Comparison of ENCODE assay signal across 14 cellular contexts in genomic region chr15:41024141-41024540, GRCh38.
DNase-seq lines count a peak whose midpoint lies in the region; ATAC-seq and TF ChIP-seq lines count a peak whose summit lies in the region.
"Had no signal": no experiment of that assay in that cellular context is flagged by ENCODE, and none has a peak within 500 bp of the region (broad histone marks: within the 10 kb centered on the region; RNA-seq: fewer than 3 reads in every experiment).

No MANE protein-coding gene starts in this region.

- ATAC-seq in omental fat pad (ENCODE audit: low FRiP score): peak; percentile 62
- ATAC-seq in PC-3: no peak

- intact Hi-C loops in PC-3 (cut with micrococcal nuclease): loop anchor here (10.0 kb wide), 1 partner anchor 161 kb away; no protein-coding TSS in a partner anchor
- intact Hi-C loops in activated T-helper 2 cell treated with anti-CD3 and anti-CD28 coated beads, Interferon-gamma antibody, Interleukin-2, Interleukin-4, amounts not matched to agents 10 μg/mL and 5 μg/mL and 100 μg/mL, durations not matched to agents 14 hours and 24 hours and 36 hours (cut with micrococcal nuclease): loop anchor here (10.0 kb wide), 1 partner anchor 161 kb away; no protein-coding TSS in a partner anchor

- H3K9me2 ChIP-seq in PC-3 (replicated peaks; ENCODE audit: low read length): no peaks in the 10 kb centered on the region

- H3K4me1 ChIP-seq in ACC112 (ENCODE audit: control insufficient read depth, insufficient read depth, low read length, unreplicated experiment) (peaks cover 15% of the 10 kb centered on the region), PC-3 (ENCODE audit: insufficient read depth, low read length) (no peaks in the 10 kb centered on the region)
- H3K4me1 ChIP-seq: breast epithelium had no signal

- H3K27ac Mint-ChIP-seq in activated T-helper 2 cell treated with anti-CD3 and anti-CD28 coated beads, Interferon-gamma antibody, Interleukin-2, Interleukin-4, amounts not matched to agents 10 μg/mL and 5 μg/mL and 100 μg/mL, durations not matched to agents 14 hours and 24 hours and 36 hours: no peak overlapping the region
- H3K27ac Mint-ChIP-seq: activated T-cell treated with anti-CD3 and anti-CD28 coated beads, Interleukin-2, amount 50 U/mL, for 24 hours had no signal

- no peak overlapping the region for H3K9ac ChIP-seq in PC-3 (ENCODE audit: low read length)

- no TSS peak for BruUV-seq in PC-3 (replicated peaks; lab: Mats Ljungman, UMichigan)

- H3K4me3 Mint-ChIP-seq in activated T-helper 2 cell treated with anti-CD3 and anti-CD28 coated beads, Interferon-gamma antibody, Interleukin-2, Interleukin-4, amounts not matched to agents 10 μg/mL and 5 μg/mL and 100 μg/mL, durations not matched to agents 14 hours and 24 hours and 36 hours (ENCODE audit: low read depth): no peak overlapping the region
- H3K4me3 Mint-ChIP-seq: activated T-cell treated with anti-CD3 and anti-CD28 coated beads, Interleukin-2, amount 50 U/mL, for 24 hours had no signal

- DNase-seq in LHCN-M2 (ENCODE audit: low read depth): peak; percentile 73
- peak; percentile 92 for DNase-seq in fibroblast of peridontal ligament (ENCODE audit: extremely low read depth)
- no peak for DNase-seq in omental fat pad (ENCODE audit: low spot score)
- no peak for DNase-seq in superior temporal gyrus (ENCODE audit: extremely low spot score)
- no peak for DNase-seq in PC-3
- no peak for DNase-seq in activated T-helper 2 cell treated with anti-CD3 and anti-CD28 coated beads, Interferon-gamma antibody, Interleukin-2, Interleukin-4, amounts not matched to agents 10 μg/mL and 5 μg/mL and 100 μg/mL, durations not matched to agents 14 hours and 24 hours and 36 hours (ENCODE audit: low spot score)
- DNase-seq in OCI-M2 (lab: John Stamatoyannopoulos, UW; ENCODE audit: unreplicated experiment): no peak
- DNase-seq: activated T-cell treated with anti-CD3 and anti-CD28 coated beads, Interleukin-2, amount 50 U/mL, for 24 hours; AML-193; islet precursor cell; NCI-H2227 treated with DMSO at 0.1 percent for 48 hours had no signal

- CTCF ChIA-PET in PC-3 (lab: Charles Lee): no interaction called here

- no peaks in the 10 kb centered on the region for H4K20me1 ChIP-seq in PC-3 (ENCODE audit: low read length)

- H3K4me3 ChIP-seq in ACC112 (ENCODE audit: low read depth, low read length) (peak overlapping the region; percentile 8; the same call in 1 of the 2 replicates), PC-3 (ENCODE audit: low read length) (no peak overlapping the region)
- H3K4me3 ChIP-seq: breast epithelium had no signal

- no peaks in the 10 kb centered on the region for H3K9me3 ChIP-seq in PC-3 (ENCODE audit: low read length)
- H3K9me3 ChIP-seq: breast epithelium, neutrophil had no signal

- H3K36me3 ChIP-seq in ACC112 (ENCODE audit: insufficient read depth, low read length) (peaks cover 19% of the 10 kb centered on the region), PC-3 (ENCODE audit: low read depth, low read length) (peaks cover 51% of the 10 kb centered on the region)
- H3K36me3 ChIP-seq: breast epithelium had no signal

- H3F3A ChIP-seq in PC-3 (ENCODE audit: low read length, unreplicated experiment): no peaks in the 10 kb centered on the region

- H3K79me2 ChIP-seq in ACC112 (ENCODE audit: control insufficient read depth, insufficient read depth, low read length, unreplicated experiment): no peaks in the 10 kb centered on the region
- H3K79me2 ChIP-seq in PC-3 (ENCODE audit: low read length): no peaks in the 10 kb centered on the region

- no peak overlapping the region for H3K4me2 ChIP-seq in PC-3 (ENCODE audit: low read length)

- no peak overlapping the region for H2AFZ ChIP-seq in ACC112 (ENCODE audit: low read length, unreplicated experiment)
- no peak overlapping the region for H2AFZ ChIP-seq in PC-3 (ENCODE audit: low read length)

- POLR2A ChIA-PET in PC-3 (lab: Charles Lee; ENCODE audit: unreplicated experiment): no interaction called here

- H3K27ac ChIP-seq in ACC112 (ENCODE audit: low read depth, low read length): peak overlapping the region; percentile 72
- H3K27ac ChIP-seq in PC-3 (ENCODE audit: low read length): no peak overlapping the region
- H3K27ac ChIP-seq: neutrophil had no signal

- H3K4me1 Mint-ChIP-seq in activated T-helper 2 cell treated with anti-CD3 and anti-CD28 coated beads, Interferon-gamma antibody, Interleukin-2, Interleukin-4, amounts not matched to agents 10 μg/mL and 5 μg/mL and 100 μg/mL, durations not matched to agents 14 hours and 24 hours and 36 hours (ENCODE audit: low read depth): no peaks in the 10 kb centered on the region

- H3K9me3 Mint-ChIP-seq in activated T-helper 2 cell treated with anti-CD3 and anti-CD28 coated beads, Interferon-gamma antibody, Interleukin-2, Interleukin-4, amounts not matched to agents 10 μg/mL and 5 μg/mL and 100 μg/mL, durations not matched to agents 14 hours and 24 hours and 36 hours: no peaks in the 10 kb centered on the region
- H3K9me3 Mint-ChIP-seq: activated T-cell treated with anti-CD3 and anti-CD28 coated beads, Interleukin-2, amount 50 U/mL, for 24 hours had no signal

- H3K27me3 ChIP-seq in ACC112 (ENCODE audit: insufficient read depth, low read length) (no peaks in the 10 kb centered on the region), PC-3 (ENCODE audit: low read length) (no peaks in the 10 kb centered on the region)
- H3K27me3 ChIP-seq: breast epithelium, neutrophil had no signal

- H3K27me3 Mint-ChIP-seq in activated T-helper 2 cell treated with anti-CD3 and anti-CD28 coated beads, Interferon-gamma antibody, Interleukin-2, Interleukin-4, amounts not matched to agents 10 μg/mL and 5 μg/mL and 100 μg/mL, durations not matched to agents 14 hours and 24 hours and 36 hours (ENCODE audit: low read depth): no peaks in the 10 kb centered on the region
- H3K27me3 Mint-ChIP-seq: activated T-cell treated with anti-CD3 and anti-CD28 coated beads, Interleukin-2, amount 50 U/mL, for 24 hours had no signal

- peaks cover 44% of the 10 kb centered on the region for H3K36me3 Mint-ChIP-seq in activated T-helper 2 cell treated with anti-CD3 and anti-CD28 coated beads, Interferon-gamma antibody, Interleukin-2, Interleukin-4, amounts not matched to agents 10 μg/mL and 5 μg/mL and 100 μg/mL, durations not matched to agents 14 hours and 24 hours and 36 hours (ENCODE audit: low read depth)

- TF ChIP-seq CTCF in omental fat pad (IDR thresholded peaks at IDR 0.05) (no peak), PC-3 (conservative IDR thresholded peaks at IDR 0.05; ENCODE audit: low read depth, low read length) (no peak)

Comparison
In these comparisons a context has a peak if more than half of its experiments do, and no peak if none do; other contexts are left out.
1. DNase-seq: peak in LHCN-M2 (single experiment) and fibroblast of peridontal ligament (single experiment); none in omental fat pad (single experiment), superior temporal gyrus (single experiment), PC-3 (single experiment), activated T-helper 2 cell treated with anti-CD3 and anti-CD28 coated beads, Interferon-gamma antibody, Interleukin-2, Interleukin-4, amounts not matched to agents 10 μg/mL and 5 μg/mL and 100 μg/mL, durations not matched to agents 14 hours and 24 hours and 36 hours (single experiment) and OCI-M2 (single experiment).